1 cellular context compared by ENCODE assay signal in genomic region chr14:57383125-57383524, GRCh38.
TF ChIP-seq lines count a peak whose summit lies in the region.

No MANE protein-coding gene starts in this region.

TF ChIP-seq in GM23338, 12 proteins besides CTCF, POLR2A, EP300 and RAD21:
- no peak for TF ChIP-seq ZNF462 (CRISPR knock-in tag; IDR thresholded peaks at IDR 0.05)
- no peak for TF ChIP-seq CREB1 (CRISPR knock-in tag; IDR thresholded peaks at IDR 0.05; ENCODE audit: low read depth)
- TF ChIP-seq EZH2 (IDR thresholded peaks at IDR 0.05; ENCODE audit: low read depth, unreplicated experiment): no peak
